ENCODE assay signal across 9 cellular contexts in the genomic region with DNA sequence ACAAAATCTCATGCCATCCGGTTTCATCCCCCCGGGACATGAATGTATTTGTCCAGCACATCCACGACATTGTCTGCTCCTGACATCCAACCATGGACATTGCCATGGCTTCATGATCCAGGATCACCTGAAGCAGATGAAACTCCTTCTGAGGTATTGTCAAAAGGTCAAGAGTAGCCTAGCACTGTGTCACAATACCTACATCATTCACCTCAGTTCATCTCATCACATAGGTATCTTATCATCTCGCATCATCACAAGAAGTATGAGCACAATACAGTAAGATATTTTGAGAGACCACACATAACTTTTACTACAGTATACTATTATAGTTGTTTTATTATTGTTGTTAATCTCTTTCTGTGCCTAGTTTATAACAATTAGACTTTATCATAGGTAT.
"Had no signal": no experiment of that assay in that cellular context is flagged by ENCODE, and none has a peak within 500 bp of the region (broad histone marks: within the 10 kb centered on the region; RNA-seq: fewer than 3 reads in every experiment).

No MANE protein-coding gene starts in this region.

- DNase-seq: GM23248, GOT3, H7, H9, HCEC 1CT, HFFc6 had no signal

- ATAC-seq: GM23338, HCT116 had no signal

- H3K4me3 ChIP-seq: GM23248, GM23338, HAP-1 had no signal

- H3K9me3 ChIP-seq: HAP-1 had no signal

- H3K4me1 ChIP-seq: HAP-1 had no signal

- H3K36me3 ChIP-seq: HAP-1 had no signal

- H3K9ac ChIP-seq: GM23248 had no signal

- H3K4me2 ChIP-seq: GM23338 had no signal

- H2AFZ ChIP-seq: GM23248, GM23338 had no signal

- H3K27ac ChIP-seq: GM23248 had no signal
